Comparison of ENCODE assay signal across 1 cellular context in the genomic region with DNA sequence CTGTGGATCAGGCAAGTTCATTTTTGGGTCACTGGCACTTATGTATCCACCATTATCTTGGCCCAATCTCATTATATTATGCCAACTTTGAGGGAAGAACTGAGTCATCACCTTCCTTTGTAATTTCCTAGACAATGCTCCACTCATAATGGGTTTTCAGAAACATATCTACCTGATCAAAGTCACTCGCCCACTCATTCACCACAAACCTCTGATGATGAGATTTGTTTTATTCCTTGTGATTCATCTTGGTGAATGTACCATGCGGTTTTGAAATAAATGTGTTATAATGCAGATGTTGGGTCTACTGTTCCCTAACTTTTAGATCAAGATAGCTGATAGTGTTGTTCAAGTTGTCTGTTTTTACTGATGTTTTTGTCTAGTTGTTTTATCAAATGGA.
TF ChIP-seq lines count a peak whose summit lies in the region.

No MANE protein-coding gene starts in this region.

TF ChIP-seq in SK-N-SH treated with all-trans-retinoic acid at 6 μM for 48 hours, 23 proteins besides CTCF, POLR2A, EP300 and RAD21 (continued from another document):
- TF ChIP-seq, protein P1, sequence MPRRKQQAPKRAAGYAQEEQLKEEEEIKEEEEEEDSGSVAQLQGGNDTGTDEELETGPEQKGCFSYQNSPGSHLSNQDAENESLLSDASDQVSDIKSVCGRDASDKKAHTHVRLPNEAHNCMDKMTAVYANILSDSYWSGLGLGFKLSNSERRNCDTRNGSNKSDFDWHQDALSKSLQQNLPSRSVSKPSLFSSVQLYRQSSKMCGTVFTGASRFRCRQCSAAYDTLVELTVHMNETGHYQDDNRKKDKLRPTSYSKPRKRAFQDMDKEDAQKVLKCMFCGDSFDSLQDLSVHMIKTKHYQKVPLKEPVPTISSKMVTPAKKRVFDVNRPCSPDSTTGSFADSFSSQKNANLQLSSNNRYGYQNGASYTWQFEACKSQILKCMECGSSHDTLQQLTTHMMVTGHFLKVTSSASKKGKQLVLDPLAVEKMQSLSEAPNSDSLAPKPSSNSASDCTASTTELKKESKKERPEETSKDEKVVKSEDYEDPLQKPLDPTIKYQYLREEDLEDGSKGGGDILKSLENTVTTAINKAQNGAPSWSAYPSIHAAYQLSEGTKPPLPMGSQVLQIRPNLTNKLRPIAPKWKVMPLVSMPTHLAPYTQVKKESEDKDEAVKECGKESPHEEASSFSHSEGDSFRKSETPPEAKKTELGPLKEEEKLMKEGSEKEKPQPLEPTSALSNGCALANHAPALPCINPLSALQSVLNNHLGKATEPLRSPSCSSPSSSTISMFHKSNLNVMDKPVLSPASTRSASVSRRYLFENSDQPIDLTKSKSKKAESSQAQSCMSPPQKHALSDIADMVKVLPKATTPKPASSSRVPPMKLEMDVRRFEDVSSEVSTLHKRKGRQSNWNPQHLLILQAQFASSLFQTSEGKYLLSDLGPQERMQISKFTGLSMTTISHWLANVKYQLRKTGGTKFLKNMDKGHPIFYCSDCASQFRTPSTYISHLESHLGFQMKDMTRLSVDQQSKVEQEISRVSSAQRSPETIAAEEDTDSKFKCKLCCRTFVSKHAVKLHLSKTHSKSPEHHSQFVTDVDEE (CRISPR knock-in tag; IDR thresholded peaks at IDR 0.05): no peak
- TF ChIP-seq TCF4 (CRISPR knock-in tag; IDR thresholded peaks at IDR 0.05; ENCODE audit: borderline replicate concordance) (0 out of 2 replicates have a peak, but pooled peaks have one; percentile 24), ZNF70 (CRISPR knock-in tag; IDR thresholded peaks at IDR 0.05) (no peak)
